ENCODE assay signal across 9 cellular contexts in the genomic region with DNA sequence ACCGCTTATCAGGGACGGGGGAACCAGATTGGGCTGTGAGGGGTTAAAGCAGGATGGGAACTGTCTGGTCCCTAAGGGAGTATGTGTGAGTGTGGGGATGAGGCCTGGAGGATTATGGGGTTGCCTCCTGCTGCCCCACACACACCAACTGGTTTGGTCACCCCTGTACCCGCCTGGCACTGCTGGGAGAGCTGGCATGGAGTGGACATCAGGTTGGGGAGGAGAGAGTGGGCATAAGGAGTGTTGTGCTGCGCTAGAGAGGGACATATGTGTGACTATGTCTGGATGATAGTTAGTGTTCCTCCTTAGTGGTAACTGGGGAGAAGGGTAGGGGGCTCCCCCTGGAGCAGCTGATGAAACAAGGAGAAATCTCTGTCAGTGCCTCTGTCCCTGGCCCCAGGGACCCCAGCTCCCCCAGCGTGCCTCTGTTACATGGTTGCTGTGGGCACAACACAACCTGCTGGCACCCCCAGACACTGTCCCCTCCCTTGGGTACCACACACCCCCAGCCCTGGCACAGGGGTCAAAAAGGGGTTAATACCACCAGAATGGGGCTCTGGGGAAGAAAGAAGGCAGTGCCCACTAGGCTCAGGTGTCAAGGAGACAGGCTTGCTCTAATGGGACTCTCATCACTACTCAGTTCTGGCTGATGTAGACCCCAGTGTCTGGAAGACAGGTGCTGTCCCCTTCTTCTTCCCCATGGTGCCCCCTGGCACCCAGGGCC. TPM values are rescaled to one million over a fixed set of nuclear protein-coding genes. Genes with fewer than 3 reads are reported as not detected.
DNase-seq lines count a peak whose midpoint lies in the region; ATAC-seq, FAIRE-seq and TF ChIP-seq lines count a peak whose summit lies in the region.
"Had no signal": no experiment of that assay in that cellular context is flagged by ENCODE, and none has a peak within 500 bp of the region (broad histone marks: within the 10 kb centered on the region; RNA-seq: fewer than 3 reads in every experiment).

No MANE protein-coding gene starts in this region.

- H3K9ac ChIP-seq in rectal smooth muscle tissue (ENCODE audit: low read length): peak overlapping the region; percentile 78

- H3K36me3 ChIP-seq in rectal smooth muscle tissue (ENCODE audit: control insufficient read depth, insufficient read depth, low read length): peaks cover 4% of the 10 kb centered on the region

- H3K4me1 ChIP-seq in rectal smooth muscle tissue (ENCODE audit: control insufficient read depth, insufficient read depth, low read length): peaks cover 32% of the 10 kb centered on the region

- intact Hi-C loops in sciatic nerve (cut with DNase I): no loop called here

- DNase-seq in GM12891 (ENCODE audit: insufficient read length, low spot score): no peak
- no peak for DNase-seq in fibroblast of villous mesenchyme (ENCODE audit: low read depth)
- no peak for DNase-seq in GM20000 (ENCODE audit: low spot score)
- DNase-seq in sciatic nerve (ENCODE audit: low spot score): no peak
- no peak for DNase-seq in CD1c-positive myeloid dendritic cell (ENCODE audit: extremely low spot score)
- DNase-seq in dermis blood vessel endothelial cell: no peak

- H3K27ac ChIP-seq in VCaP (peak overlapping the region; percentile 100), rectal smooth muscle tissue (ENCODE audit: low read depth, low read length) (peak overlapping the region; percentile 93)

- TF ChIP-seq CTCF in VCaP (conservative IDR thresholded peaks at IDR 0.05) (no peak), fibroblast of villous mesenchyme (IDR thresholded peaks at IDR 0.05; ENCODE audit: insufficient read depth, low read depth, low read length) (no peak), GM20000 (IDR thresholded peaks at IDR 0.05; ENCODE audit: extremely low read depth, missing control alignments) (no peak)

- H3K4me3 ChIP-seq in fibroblast of villous mesenchyme (ENCODE audit: low read depth, low read length) (peak overlapping the region; percentile 93), rectal smooth muscle tissue (ENCODE audit: low read length) (peak overlapping the region; percentile 89)

- ATAC-seq in sciatic nerve: no peak

- TF ChIP-seq POLR2A in GM12891 (IDR thresholded peaks at IDR 0.05; ENCODE audit: low read depth, low read length): no peak

- no peaks in the 10 kb centered on the region for H3K27me3 ChIP-seq in rectal smooth muscle tissue (ENCODE audit: control insufficient read depth, insufficient read depth, low read length)

- peak; percentile 67 for FAIRE-seq in GM12891 (lab: Jason Lieb, UNC)

TF ChIP-seq in GM12891, 5 proteins besides CTCF, POLR2A, EP300 and RAD21:
- TF ChIP-seq POU2F2 (IDR thresholded peaks at IDR 0.05; ENCODE audit: low read depth, low read length) (no peak), TAF1 (IDR thresholded peaks at IDR 0.05; ENCODE audit: low read depth, low read length) (no peak)

RNA-seq across cellular contexts. Expression of a gene that starts 1.9 kb away (rescaled TPM):
- 22.6 TPM for polyA plus RNA-seq in GM12891 (2012; ENCODE audit: low read depth, missing spikeins)
- total RNA-seq in fibroblast of villous mesenchyme (15.5 and 15.8 TPM in 2 replicates), sciatic nerve (45.3 TPM), dermis blood vessel endothelial cell (16.1 and 16.2 TPM in 2 replicates)

RNA-seq across cellular contexts. Expression of a gene that starts 11.1 kb away (rescaled TPM):
- 0.27 TPM for polyA plus RNA-seq in GM12891 (2012; ENCODE audit: low read depth, missing spikeins)
- 0.32 and 0.43 TPM in 2 replicates for total RNA-seq in fibroblast of villous mesenchyme
- not detected for total RNA-seq in sciatic nerve
- total RNA-seq in dermis blood vessel endothelial cell: not detected in 2 replicates
- total RNA-seq: mucosa of gallbladder had no signal

RNA-seq across cellular contexts. Expression of a gene that starts 21.4 kb away (rescaled TPM):
- polyA plus RNA-seq in GM12891 (2012; ENCODE audit: low read depth, missing spikeins): 34.2 TPM
- total RNA-seq in fibroblast of villous mesenchyme: 22.9 and 24.2 TPM in 2 replicates
- total RNA-seq in sciatic nerve: 24.3 TPM
- 17.8 and 27.1 TPM in 2 replicates for total RNA-seq in dermis blood vessel endothelial cell

RNA-seq across cellular contexts. Expression of a gene that starts 29.1 kb away (rescaled TPM):
- polyA plus RNA-seq in GM12891 (2012; ENCODE audit: low read depth, missing spikeins): 0.09 TPM
- total RNA-seq in fibroblast of villous mesenchyme (not detected in 2 replicates), sciatic nerve (5.5 TPM), dermis blood vessel endothelial cell (0.17 and 0.70 TPM in 2 replicates)

RNA-seq across cellular contexts. Expression of a gene that starts 29.1 kb away (rescaled TPM):
- polyA plus RNA-seq in GM12891 (2012; ENCODE audit: low read depth, missing spikeins): not detected
- total RNA-seq in fibroblast of villous mesenchyme: not detected in 2 replicates
- 0.31 TPM for total RNA-seq in sciatic nerve
- total RNA-seq in dermis blood vessel endothelial cell: not detected in 2 replicates
- total RNA-seq: mucosa of gallbladder had no signal
